10 cellular contexts compared by ENCODE assay signal in the genomic region with DNA sequence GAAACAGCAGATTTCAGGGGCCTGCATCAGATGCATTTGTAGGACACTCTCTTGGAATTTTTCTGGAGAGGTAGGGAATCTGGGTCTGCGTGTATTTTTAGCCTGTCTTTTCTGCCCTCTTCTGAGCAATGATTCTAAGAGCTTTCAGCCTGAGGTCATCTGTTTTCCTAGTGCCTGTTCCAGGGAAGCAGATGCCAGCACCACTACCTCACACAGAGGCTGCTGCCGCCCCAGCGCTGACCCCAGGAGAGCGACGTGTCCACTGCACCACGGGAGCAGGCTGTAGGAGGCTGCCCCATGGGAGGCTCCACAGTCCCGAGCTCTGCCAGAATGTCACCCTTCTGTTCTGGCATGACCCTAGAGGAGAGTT.
A peak's percentile ranks its signal among the peaks of the same experiment; 100 is the strongest.
DNase-seq lines count a peak whose midpoint lies in the region; ATAC-seq and TF ChIP-seq lines count a peak whose summit lies in the region.
"Had no signal": no experiment of that assay in that cellular context is flagged by ENCODE, and none has a peak within 500 bp of the region (broad histone marks: within the 10 kb centered on the region; RNA-seq: fewer than 3 reads in every experiment).

No MANE protein-coding gene starts in this region.

- H2AK5ac ChIP-seq in mesenchymal stem cell (ENCODE audit: low read length, severe bottlenecking), result peak overlapping the region; percentile 84

- peaks cover 24% of the 10 kb centered on the region for H3K4me1 ChIP-seq in mesenchymal stem cell (ENCODE audit: control insufficient read depth, insufficient read depth, low read depth, low read length)
- H3K4me1 ChIP-seq in aorta (ENCODE audit: control insufficient read depth in 1 of 2, insufficient read depth in 2 of 2, low read length in 2 of 2), result peaks cover 0 to 4% of the 10 kb centered on the region in 2 donors
- no peaks in the 10 kb centered on the region for H3K4me1 ChIP-seq in neural progenitor cell
- H3K4me1 ChIP-seq: parathyroid adenoma had no signal

- TF ChIP-seq CTCF in neural progenitor cell (IDR thresholded peaks at IDR 0.05), result no peak

- no peaks in the 10 kb centered on the region for H3F3A ChIP-seq in neural progenitor cell (ENCODE audit: low read depth)

- no peak overlapping the region for H4K8ac ChIP-seq in mesenchymal stem cell (ENCODE audit: low read length)

- intact Hi-C loops in aorta (cut with DNase I), result no loop called here

- H4K91ac ChIP-seq in mesenchymal stem cell (ENCODE audit: low read length), result no peak overlapping the region

- no peak overlapping the region for H2BK120ac ChIP-seq in mesenchymal stem cell (ENCODE audit: low read depth, low read length)

- H3K9ac ChIP-seq in mesenchymal stem cell (ENCODE audit: low read length), result peak overlapping the region; percentile 85
- no peak overlapping the region for H3K9ac ChIP-seq in neural progenitor cell
- H3K9ac ChIP-seq: parathyroid adenoma had no signal

- H3K4me3 ChIP-seq in mesenchymal stem cell (ENCODE audit: insufficient read depth in 1 of 2, low read depth in 1 of 2, low read length in 2 of 2) (peak overlapping the region in 1 of 2 experiments; percentile 4), aorta (ENCODE audit: low read length in 2 of 2) (no peak overlapping the region), neural progenitor cell (no peak overlapping the region)

- no peaks in the 10 kb centered on the region for H3K79me1 ChIP-seq in mesenchymal stem cell (replicated peaks; ENCODE audit: low read length, poor library complexity, severe bottlenecking)

- H3K27me3 ChIP-seq in mesenchymal stem cell (ENCODE audit: control insufficient read depth in 1 of 2, insufficient read depth in 1 of 2, low read length in 2 of 2) (no peaks in the 10 kb centered on the region), aorta (ENCODE audit: control insufficient read depth in 1 of 2, insufficient read depth in 2 of 2, low read length in 1 of 2) (no peaks in the 10 kb centered on the region), neural progenitor cell (no peaks in the 10 kb centered on the region)

- H3K36me3 Mint-ChIP-seq in neural progenitor cell, result no peaks in the 10 kb centered on the region

- H2AFZ ChIP-seq in mesenchymal stem cell (ENCODE audit: low read depth, low read length) (no peak overlapping the region), neural progenitor cell (replicated peaks) (no peak overlapping the region)
- H2AFZ ChIP-seq: parathyroid adenoma had no signal

- H3K27ac ChIP-seq in mesenchymal stem cell (ENCODE audit: low read length, poor library complexity, severe bottlenecking), result peak overlapping the region; percentile 96
- H3K27ac ChIP-seq in aorta (ENCODE audit: low read depth in 1 of 2, low read length in 2 of 2), result peak overlapping the region; percentile 91 to 97
- H3K27ac ChIP-seq in neural progenitor cell, result no peak overlapping the region
- H3K27ac ChIP-seq: parathyroid adenoma had no signal

- H2BK15ac ChIP-seq in mesenchymal stem cell (ENCODE audit: low read depth, poor library complexity, severe bottlenecking), result no peak overlapping the region

- H3K18ac ChIP-seq in mesenchymal stem cell (ENCODE audit: low read depth in 1 of 2, low read length in 2 of 2), result peak overlapping the region in 1 of 2 experiments; percentile 28

- no peak overlapping the region for H2BK12ac ChIP-seq in mesenchymal stem cell (ENCODE audit: low read length in 2 of 2)

- no peaks in the 10 kb centered on the region for H3K36me3 ChIP-seq in mesenchymal stem cell (ENCODE audit: control insufficient read depth in 1 of 2, insufficient read depth in 2 of 2, low read depth in 1 of 2, low read length in 2 of 2)
- H3K36me3 ChIP-seq in aorta (ENCODE audit: control insufficient read depth in 1 of 2, insufficient read depth in 2 of 2, low read length in 1 of 2), result no peaks in the 10 kb centered on the region
- H3K36me3 ChIP-seq in neural progenitor cell, result no peaks in the 10 kb centered on the region

- H3K4me3 Mint-ChIP-seq in neural progenitor cell, result no peak overlapping the region

- H4K20me1 ChIP-seq in neural progenitor cell (ENCODE audit: low read depth), result no peaks in the 10 kb centered on the region

- no peak overlapping the region for H3K27ac Mint-ChIP-seq in neural progenitor cell

- H3K79me2 ChIP-seq in neural progenitor cell (ENCODE audit: low read depth), result no peaks in the 10 kb centered on the region
- H3K79me2 ChIP-seq: parathyroid adenoma had no signal

- ATAC-seq in aorta (ENCODE audit: low FRiP score), result peak; percentile 93
- no peak for ATAC-seq in activated CD4-positive, CD25-positive, alpha-beta regulatory T cell treated with anti-CD3 and anti-CD28 coated beads, Interleukin-2, amount 50 U/mL, for 24 hours

- peak overlapping the region; percentile 27 for H3K4me2 ChIP-seq in mesenchymal stem cell (ENCODE audit: low read length, poor library complexity, severe bottlenecking)
- no peak overlapping the region for H3K4me2 ChIP-seq in neural progenitor cell

- no peaks in the 10 kb centered on the region for H3K27me3 Mint-ChIP-seq in neural progenitor cell (ENCODE audit: insufficient read depth, low read depth)

- H3K4me1 Mint-ChIP-seq in neural progenitor cell, result peaks cover 3% of the 10 kb centered on the region

- DNase-seq in LHCN-M2 (ENCODE audit: low read depth), result peak; percentile 86
- DNase-seq in dermis blood vessel endothelial cell, result peak; percentile 10
- DNase-seq in mesenchymal stem cell, result peak; percentile 73
- peak; percentile 90 to 93 for DNase-seq in aorta
- no peak for DNase-seq in KG1 (lab: John Stamatoyannopoulos, UW)
- DNase-seq in neural progenitor cell (ENCODE audit: low spot score), result no peak
- DNase-seq: activated naive CD4-positive, alpha-beta T cell treated with Interleukin-2 at 50 U/mL for 16 hours; T-helper 9 cell had no signal

- no peaks in the 10 kb centered on the region for H3K9me3 Mint-ChIP-seq in neural progenitor cell

- no peak overlapping the region for H3K4ac ChIP-seq in mesenchymal stem cell (ENCODE audit: low read depth in 1 of 2, low read length in 2 of 2)

- H3K14ac ChIP-seq in mesenchymal stem cell (ENCODE audit: low read length in 2 of 2), result no peak overlapping the region

- H3K9me3 ChIP-seq in mesenchymal stem cell (ENCODE audit: control insufficient read depth, low read length), result peaks cover 6% of the 10 kb centered on the region
- peaks cover 2% of the 10 kb centered on the region for H3K9me3 ChIP-seq in aorta (ENCODE audit: control insufficient read depth, low read length)
- H3K9me3 ChIP-seq in neural progenitor cell (ENCODE audit: low read depth), result no peaks in the 10 kb centered on the region

- H2BK5ac ChIP-seq in mesenchymal stem cell (ENCODE audit: low read depth, low read length, poor library complexity, severe bottlenecking), result peak overlapping the region; percentile 92

- 7% methylated on average over 7 of the region's 7 CpGs for WGBS in mesenchymal stem cell
- 0 to 11% methylated on average over 7 of the region's 7 CpGs for WGBS in aorta, 2 donors

- no peak overlapping the region for H3K23ac ChIP-seq in mesenchymal stem cell (ENCODE audit: low read length in 2 of 2)

Comparison
In these comparisons a context has a peak if more than half of its experiments do, and no peak if none do; other contexts are left out.
1. DNase-seq: peak in LHCN-M2 (single experiment), dermis blood vessel endothelial cell (single experiment), mesenchymal stem cell (single experiment) and aorta (2 of 2); none in KG1 (single experiment) and neural progenitor cell (single experiment).